Comparison of ENCODE assay signal across 16 cellular contexts in the genomic region with DNA sequence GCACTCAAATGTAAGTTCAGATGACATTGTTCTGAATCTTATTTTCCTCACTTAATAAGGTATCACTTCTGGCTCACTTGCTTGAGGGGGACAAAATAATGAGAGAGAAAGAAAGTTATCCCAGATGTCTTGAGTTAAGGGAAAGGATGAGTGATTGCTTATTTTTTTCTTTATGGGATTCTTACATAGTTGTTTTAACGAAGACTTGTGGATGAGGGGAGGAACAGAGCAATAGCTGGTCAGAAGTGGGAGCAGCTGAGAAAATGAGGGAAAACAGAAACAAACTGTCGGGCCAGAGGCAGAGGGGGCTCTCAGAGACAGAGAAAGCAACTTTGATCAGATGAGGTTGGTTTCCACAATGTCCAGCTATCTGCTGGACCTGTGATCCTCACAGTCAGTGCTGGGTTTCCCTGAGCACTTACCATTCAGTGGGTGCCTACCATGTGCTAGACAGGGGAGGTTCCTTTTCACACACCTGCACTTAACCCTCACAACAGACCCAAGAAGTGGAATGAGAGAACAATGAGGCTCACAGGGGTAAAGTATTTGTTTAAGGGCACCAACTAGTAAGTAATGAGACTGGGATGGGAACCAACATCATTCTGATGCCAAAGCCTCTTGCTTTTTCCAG.
DNase-seq lines count a peak whose midpoint lies in the region; ATAC-seq and TF ChIP-seq lines count a peak whose summit lies in the region.
"Had no signal": no experiment of that assay in that cellular context is flagged by ENCODE, and none has a peak within 500 bp of the region (broad histone marks: within the 10 kb centered on the region; RNA-seq: fewer than 3 reads in every experiment).

No MANE protein-coding gene starts in this region.

- H4K20me1 ChIP-seq in PC-9 (ENCODE audit: insufficient read depth), result no peaks in the 10 kb centered on the region

- no TSS peak for BruUV-seq in PC-9 (replicated peaks; lab: Mats Ljungman, UMichigan)

- H3K27ac ChIP-seq in lower lobe of right lung (no peak overlapping the region), thyroid gland (peak overlapping the region in 2 of 3 donors; percentile 16 to 20), PC-9 (no peak overlapping the region)

- H3K27me3 ChIP-seq in lower lobe of right lung (ENCODE audit: low read depth), result no peaks in the 10 kb centered on the region
- H3K27me3 ChIP-seq in thyroid gland, result no peaks in the 10 kb centered on the region
- H3K27me3 ChIP-seq in PC-9 (ENCODE audit: insufficient read depth, low read depth), result 0 out of 2 replicates have a peak, but pooled peaks cover 12% of the 10 kb centered on the region
- H3K27me3 ChIP-seq: upper lobe of left lung had no signal

- intact Hi-C loops in lower lobe of right lung (cut with DNase I), result no loop called here
- intact Hi-C loops in thyroid gland (cut with DNase I), result no loop called here
- intact Hi-C loops in PC-9 (cut with micrococcal nuclease; ENCODE audit: unreplicated experiment), result no loop called here

- H3K9me3 ChIP-seq in lower lobe of right lung (no peaks in the 10 kb centered on the region), thyroid gland (no peaks in the 10 kb centered on the region), PC-9 (ENCODE audit: insufficient read depth, low read depth) (no peaks in the 10 kb centered on the region)
- H3K9me3 ChIP-seq: upper lobe of left lung had no signal

- POLR2A ChIA-PET in PC-9 (lab: Charles Lee; ENCODE audit: unreplicated experiment), result no interaction called here

- H3K4me1 ChIP-seq in lower lobe of right lung, result peaks cover 27% of the 10 kb centered on the region
- peaks cover 5 to 21% of the 10 kb centered on the region in 2 donors for H3K4me1 ChIP-seq in thyroid gland
- no peaks in the 10 kb centered on the region for H3K4me1 ChIP-seq in PC-9 (replicated peaks; ENCODE audit: insufficient read depth)

- no peak overlapping the region for H3K4me2 ChIP-seq in PC-9

- WGBS in thyroid gland, 2 donors, result 68 to 73% methylated on average over 2 of the region's 2 CpGs

- no peaks in the 10 kb centered on the region for H3F3A ChIP-seq in PC-9 (ENCODE audit: insufficient read depth, low read depth)

- DNase-seq in NCI-H2081 (lab: John Stamatoyannopoulos, UW), result peak; percentile 0 to 60
- no peak for DNase-seq in NCI-H2081 treated with DMSO at 0.1 percent for 48 hours (lab: John Stamatoyannopoulos, UW)
- DNase-seq in astrocyte of the hippocampus (ENCODE audit: low read depth, low spot score), result peak; percentile 51
- no peak for DNase-seq in lower lobe of right lung
- DNase-seq in thyroid gland, result no peak
- no peak for DNase-seq in PC-9
- no peak for DNase-seq in NCI-H1930 (lab: John Stamatoyannopoulos, UW)
- DNase-seq in cerebellar nuclear complex (lab: John Stamatoyannopoulos, UW), result no peak
- DNase-seq: ACHN; activated naive CD8-positive, alpha-beta T cell treated with anti-CD3 and anti-CD28 coated beads, Interleukin-2, amount 10 ng/mL, durations not matched to agents 7 days and 5 days; DMS79 treated with DMSO at 0.1 percent for 48 hours; hypothalamus; midbrain; NCI-H2171; retina; upper lobe of left lung had no signal

- CTCF ChIA-PET in PC-9 (lab: Charles Lee), result interaction anchor here (0.6 kb wide), 1 partner anchor 19 kb away, joined by 3 read pairs; no protein-coding TSS in a partner anchor

- no peak for TF ChIP-seq POLR2A in thyroid gland (IDR thresholded peaks at IDR 0.05)

- no peak for TF ChIP-seq CTCF in lower lobe of right lung (IDR thresholded peaks at IDR 0.05)
- no peak for TF ChIP-seq CTCF in thyroid gland (IDR thresholded peaks at IDR 0.05)
- no peak for TF ChIP-seq CTCF in PC-9 (conservative IDR thresholded peaks at IDR 0.05)

- H2AFZ ChIP-seq in PC-9, result no peak overlapping the region

- H3K36me3 ChIP-seq in lower lobe of right lung, result no peaks in the 10 kb centered on the region
- H3K36me3 ChIP-seq in thyroid gland, result no peaks in the 10 kb centered on the region
- no peaks in the 10 kb centered on the region for H3K36me3 ChIP-seq in PC-9 (ENCODE audit: low read depth)
- H3K36me3 ChIP-seq: upper lobe of left lung had no signal

- H3K4me3 ChIP-seq in lower lobe of right lung (no peak overlapping the region), thyroid gland (replicated peaks in 1 of 3) (no peak overlapping the region), PC-9 (no peak overlapping the region)
- H3K4me3 ChIP-seq: upper lobe of left lung had no signal

- peak; percentile 28 to 42 for ATAC-seq in lower lobe of right lung

- H3K9me2 ChIP-seq in PC-9 (ENCODE audit: insufficient read depth), result no peaks in the 10 kb centered on the region

- H3K79me2 ChIP-seq in PC-9 (ENCODE audit: low read depth), result no peaks in the 10 kb centered on the region

Comparison
In these comparisons a context has a peak if more than half of its experiments do, and no peak if none do; other contexts are left out.
1. DNase-seq: peak in NCI-H2081 (2 of 2) and astrocyte of the hippocampus (single experiment); none in NCI-H2081 treated with DMSO at 0.1 percent for 48 hours (single experiment), lower lobe of right lung (single experiment), thyroid gland (0 of 2), PC-9 (0 of 2), NCI-H1930 (0 of 2) and cerebellar nuclear complex (0 of 2).
2. H3K27ac ChIP-seq: peak in thyroid gland (2 of 3); none in lower lobe of right lung (single experiment) and PC-9 (single experiment).